In the genomic region with DNA sequence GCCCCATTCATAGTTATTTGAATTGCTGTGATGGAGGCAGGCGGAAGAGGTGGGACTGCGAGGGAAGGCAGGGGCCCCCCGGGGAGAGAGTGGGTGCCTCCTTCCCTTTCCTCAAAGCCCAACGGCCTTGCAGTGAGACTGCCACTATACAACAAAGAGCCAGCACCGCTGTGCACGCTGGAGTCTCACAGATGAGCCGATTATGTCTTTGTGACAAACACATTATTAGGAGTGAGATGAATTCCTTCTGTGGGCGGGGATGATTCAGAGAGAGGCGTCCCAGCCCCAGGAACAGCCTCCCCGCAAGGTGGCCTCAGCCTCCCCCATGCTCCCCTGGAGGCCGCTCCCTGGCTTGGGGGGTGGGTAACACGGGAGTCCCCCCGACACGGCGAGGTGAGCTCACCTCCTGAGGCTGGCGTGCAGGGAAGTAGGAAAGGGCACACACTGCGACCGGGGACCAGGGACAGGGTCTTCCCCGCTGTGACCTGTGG, we compare ENCODE assay signal across 1 cellular context.
TF ChIP-seq lines count a peak whose summit lies in the region.

No MANE protein-coding gene starts in this region.

TF ChIP-seq in IMR-90, 13 proteins besides CTCF, POLR2A, EP300 and RAD21 (continued from another document):
- TF ChIP-seq FOS (IDR thresholded peaks at IDR 0.05; ENCODE audit: low read depth, low read length) (no peak), BHLHE40 (IDR thresholded peaks at IDR 0.05; ENCODE audit: low read depth, low read length) (no peak), MAZ (IDR thresholded peaks at IDR 0.05; ENCODE audit: borderline replicate concordance, low read depth, low read length) (no peak)
